In genomic region chr14:102008891-102009290, GRCh38 we compare ENCODE assay signal across 15 cellular contexts.
"Had no signal": no experiment of that assay in that cellular context is flagged by ENCODE, and none has a peak within 500 bp of the region (broad histone marks: within the 10 kb centered on the region; RNA-seq: fewer than 3 reads in every experiment).

No MANE protein-coding gene starts in this region.

- H3K27me3 ChIP-seq: colonic mucosa, foreskin keratinocyte, tibial nerve had no signal

- H3K9me3 Mint-ChIP-seq: activated naive CD8-positive, alpha-beta T cell treated with anti-CD3 and anti-CD28 coated beads for 36 hours; nephron; stimulated activated naive CD8-positive, alpha-beta T cell treated with anti-CD3 and anti-CD28 coated beads, Interleukin-15, Interleukin-2, amounts not matched to agents 100 ng/mL and 50 ng/mL, for 24 hours had no signal

- H3K4me1 Mint-ChIP-seq: activated naive CD8-positive, alpha-beta T cell treated with anti-CD3 and anti-CD28 coated beads for 36 hours; nephron; T-helper 17 cell had no signal

- H3K4me1 ChIP-seq: colonic mucosa, foreskin keratinocyte, lower lobe of right lung, tibial nerve had no signal

- H3K4me3 ChIP-seq: colonic mucosa, lower lobe of right lung, skin epidermis, tibial nerve had no signal

- H3K4me3 Mint-ChIP-seq: activated naive CD8-positive, alpha-beta T cell treated with anti-CD3 and anti-CD28 coated beads for 36 hours; nephron; stimulated activated naive CD8-positive, alpha-beta T cell treated with anti-CD3 and anti-CD28 coated beads, Interleukin-15, Interleukin-2, amounts not matched to agents 100 ng/mL and 50 ng/mL, for 24 hours; T-helper 17 cell had no signal

- H3K27ac ChIP-seq: colonic mucosa, foreskin keratinocyte, lower lobe of right lung, skin epidermis, tibial nerve had no signal

- DNase-seq: activated CD4-positive, alpha-beta T cell treated with anti-CD3 and anti-CD28 coated beads, Interleukin-2, amount 50 U/mL, for 48 hours; activated gamma-delta T cell treated with Interleukin-2 at 50 U/mL for 16 hours; activated naive CD8-positive, alpha-beta T cell treated with anti-CD3 and anti-CD28 coated beads for 36 hours; amygdala; central memory CD4-positive, alpha-beta T cell; colonic mucosa; foreskin keratinocyte; hippocampal formation; lower lobe of right lung; nucleus accumbens; T-helper 17 cell had no signal

- ATAC-seq: foreskin keratinocyte, lower lobe of right lung, T-helper 17 cell had no signal

- H3K27me3 Mint-ChIP-seq: activated naive CD8-positive, alpha-beta T cell treated with anti-CD3 and anti-CD28 coated beads for 36 hours; stimulated activated naive CD8-positive, alpha-beta T cell treated with anti-CD3 and anti-CD28 coated beads, Interleukin-15, Interleukin-2, amounts not matched to agents 100 ng/mL and 50 ng/mL, for 24 hours; T-helper 17 cell had no signal

- H3K9me3 ChIP-seq: colonic mucosa, lower lobe of right lung, tibial nerve had no signal

- H3K27ac Mint-ChIP-seq: activated naive CD8-positive, alpha-beta T cell treated with anti-CD3 and anti-CD28 coated beads for 36 hours; nephron; stimulated activated naive CD8-positive, alpha-beta T cell treated with anti-CD3 and anti-CD28 coated beads, Interleukin-15, Interleukin-2, amounts not matched to agents 100 ng/mL and 50 ng/mL, for 24 hours had no signal
